In the genomic region with DNA sequence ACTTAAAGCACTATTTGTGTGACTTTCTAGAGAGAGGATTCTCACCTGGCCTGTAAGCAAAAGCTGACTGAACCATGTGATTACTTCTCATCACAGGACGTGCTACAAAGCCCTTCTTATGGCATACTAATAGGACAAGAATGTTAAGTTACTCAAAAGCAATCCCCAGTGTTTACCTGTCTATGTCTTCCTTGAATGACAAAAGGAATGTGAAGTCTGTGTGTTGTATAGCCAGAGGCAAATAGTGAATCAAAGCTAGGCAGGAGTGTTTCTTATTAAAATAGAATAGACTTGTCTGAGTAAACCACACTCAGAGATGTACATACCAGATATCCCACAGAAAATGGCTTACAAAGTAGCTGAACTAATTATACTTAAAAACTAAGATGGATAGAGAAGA, we compare ENCODE assay signal across 18 cellular contexts.
DNase-seq lines count a peak whose midpoint lies in the region; TF ChIP-seq lines count a peak whose summit lies in the region.
"Had no signal": no experiment of that assay in that cellular context is flagged by ENCODE, and none has a peak within 500 bp of the region (broad histone marks: within the 10 kb centered on the region; RNA-seq: fewer than 3 reads in every experiment).

No MANE protein-coding gene starts in this region.

- H3K27ac Mint-ChIP-seq in activated T-helper 2 cell treated with anti-CD3 and anti-CD28 coated beads, Interferon-gamma antibody, Interleukin-2, Interleukin-4, amounts not matched to agents 10 μg/mL and 5 μg/mL and 100 μg/mL, durations not matched to agents 14 hours and 24 hours and 36 hours, result no peak overlapping the region
- H3K27ac Mint-ChIP-seq: activated CD8-positive, alpha-beta memory T cell treated with anti-CD3 and anti-CD28 coated beads, Interleukin-2, amount 10 ng/mL, durations not matched to agents 7 days and 5 days; naive B cell had no signal

- H3K4me3 ChIP-seq in adipocyte (ENCODE audit: low read length), result no peak overlapping the region
- H3K4me3 ChIP-seq: lung, pancreas, uterus had no signal

- no peaks in the 10 kb centered on the region for H3K36me3 Mint-ChIP-seq in activated T-helper 2 cell treated with anti-CD3 and anti-CD28 coated beads, Interferon-gamma antibody, Interleukin-2, Interleukin-4, amounts not matched to agents 10 μg/mL and 5 μg/mL and 100 μg/mL, durations not matched to agents 14 hours and 24 hours and 36 hours (ENCODE audit: low read depth)
- H3K36me3 Mint-ChIP-seq: activated CD8-positive, alpha-beta memory T cell treated with anti-CD3 and anti-CD28 coated beads, Interleukin-2, amount 10 ng/mL, durations not matched to agents 7 days and 5 days; naive B cell had no signal

- H3K36me3 ChIP-seq in adipocyte (ENCODE audit: control insufficient read depth, insufficient read depth, low read length, severe bottlenecking), result no peaks in the 10 kb centered on the region
- H3K36me3 ChIP-seq: pancreas, uterus had no signal

- no peaks in the 10 kb centered on the region for H3K4me1 ChIP-seq in adipocyte (ENCODE audit: control insufficient read depth, insufficient read depth, low read length)
- H3K4me1 ChIP-seq: pancreas, uterus had no signal

- no peak overlapping the region for H3K9ac ChIP-seq in adipocyte (ENCODE audit: low read length)

- intact Hi-C loops in activated T-helper 2 cell treated with anti-CD3 and anti-CD28 coated beads, Interferon-gamma antibody, Interleukin-2, Interleukin-4, amounts not matched to agents 10 μg/mL and 5 μg/mL and 100 μg/mL, durations not matched to agents 14 hours and 24 hours and 36 hours (cut with micrococcal nuclease), result no loop called here

- H3K27me3 ChIP-seq in adipocyte (replicated peaks; ENCODE audit: control insufficient read depth, insufficient read depth, low read length), result no peaks in the 10 kb centered on the region
- H3K27me3 ChIP-seq: pancreas, uterus had no signal

- H3K4me3 Mint-ChIP-seq in activated T-helper 2 cell treated with anti-CD3 and anti-CD28 coated beads, Interferon-gamma antibody, Interleukin-2, Interleukin-4, amounts not matched to agents 10 μg/mL and 5 μg/mL and 100 μg/mL, durations not matched to agents 14 hours and 24 hours and 36 hours (ENCODE audit: low read depth), result no peak overlapping the region
- H3K4me3 Mint-ChIP-seq: activated CD8-positive, alpha-beta memory T cell treated with anti-CD3 and anti-CD28 coated beads, Interleukin-2, amount 10 ng/mL, durations not matched to agents 7 days and 5 days; naive B cell had no signal

- TF ChIP-seq POLR2A in erythroblast (IDR thresholded peaks at IDR 0.05; ENCODE audit: low read length), result no peak

- DNase-seq in A172 (ENCODE audit: low spot score) (peak; percentile 38), HS-5 (ENCODE audit: low read depth) (peak; percentile 34), adipocyte (ENCODE audit: low read depth) (peak; percentile 34), islet precursor cell (peak; percentile 61), AG08395 (ENCODE audit: low spot score) (no peak), erythroblast (lab: John Stamatoyannopoulos, UW) (no peak), GDM1 (lab: John Stamatoyannopoulos, UW) (no peak)
- DNase-seq in activated T-helper 2 cell treated with anti-CD3 and anti-CD28 coated beads, Interferon-gamma antibody, Interleukin-2, Interleukin-4, amounts not matched to agents 10 μg/mL and 5 μg/mL and 100 μg/mL, durations not matched to agents 14 hours and 24 hours and 36 hours (ENCODE audit: low spot score), result no peak
- DNase-seq: activated CD4-positive, alpha-beta T cell treated with anti-CD3 and anti-CD28 coated beads for 1 hour; activated CD8-positive, alpha-beta memory T cell treated with anti-CD3 and anti-CD28 coated beads, Interleukin-2, amount 10 ng/mL, durations not matched to agents 7 days and 5 days; activated effector memory CD4-positive, alpha-beta T cell treated with Interleukin-2 at 50 U/mL for 16 hours; foreskin melanocyte; naive B cell; NCI-H446; pancreas; stimulated activated CD4-positive, alpha-beta T cell treated with anti-CD3 and anti-CD28 coated beads, Interleukin-4, amount 100 ng/mL, for 1 hour; uterus had no signal

- no peaks in the 10 kb centered on the region for H3K9me3 ChIP-seq in adipocyte (ENCODE audit: control insufficient read depth, low read length)
- H3K9me3 ChIP-seq: pancreas, uterus had no signal

- peaks cover 25% of the 10 kb centered on the region for H3K9me3 Mint-ChIP-seq in activated T-helper 2 cell treated with anti-CD3 and anti-CD28 coated beads, Interferon-gamma antibody, Interleukin-2, Interleukin-4, amounts not matched to agents 10 μg/mL and 5 μg/mL and 100 μg/mL, durations not matched to agents 14 hours and 24 hours and 36 hours

- no peaks in the 10 kb centered on the region for H3K27me3 Mint-ChIP-seq in activated T-helper 2 cell treated with anti-CD3 and anti-CD28 coated beads, Interferon-gamma antibody, Interleukin-2, Interleukin-4, amounts not matched to agents 10 μg/mL and 5 μg/mL and 100 μg/mL, durations not matched to agents 14 hours and 24 hours and 36 hours (ENCODE audit: low read depth)
- H3K27me3 Mint-ChIP-seq: activated CD8-positive, alpha-beta memory T cell treated with anti-CD3 and anti-CD28 coated beads, Interleukin-2, amount 10 ng/mL, durations not matched to agents 7 days and 5 days; naive B cell had no signal

- H3K4me1 Mint-ChIP-seq in activated T-helper 2 cell treated with anti-CD3 and anti-CD28 coated beads, Interferon-gamma antibody, Interleukin-2, Interleukin-4, amounts not matched to agents 10 μg/mL and 5 μg/mL and 100 μg/mL, durations not matched to agents 14 hours and 24 hours and 36 hours (ENCODE audit: low read depth), result no peaks in the 10 kb centered on the region
- H3K4me1 Mint-ChIP-seq: activated CD8-positive, alpha-beta memory T cell treated with anti-CD3 and anti-CD28 coated beads, Interleukin-2, amount 10 ng/mL, durations not matched to agents 7 days and 5 days; naive B cell had no signal

Comparison
In these comparisons a context has a peak if more than half of its experiments do, and no peak if none do; other contexts are left out.
1. DNase-seq: peak in A172 (single experiment), HS-5 (single experiment), adipocyte (single experiment) and islet precursor cell (single experiment); none in AG08395 (single experiment), erythroblast (0 of 2), GDM1 (single experiment) and activated T-helper 2 cell treated with anti-CD3 and anti-CD28 coated beads, Interferon-gamma antibody, Interleukin-2, Interleukin-4, amounts not matched to agents 10 μg/mL and 5 μg/mL and 100 μg/mL, durations not matched to agents 14 hours and 24 hours and 36 hours (single experiment).